Comparison of ENCODE assay signal across 1 cellular context in genomic region chr1:182839209-182840065, GRCh38.
A peak's percentile ranks its signal among the peaks of the same experiment; 100 is the strongest.
TF ChIP-seq lines count a peak whose summit lies in the region.

DHX9 (plus strand) TSS chr1:182839347; CDS start chr1:182842567, 3,220 bp downstream.

TF ChIP-seq in WTC11, 78 proteins besides CTCF, POLR2A, EP300 and RAD21 (continued from another document):
- no peak for TF ChIP-seq AR (CRISPR knock-in tag; IDR thresholded peaks at IDR 0.05)
- TF ChIP-seq SP1 (CRISPR knock-in tag; conservative IDR thresholded peaks at IDR 0.05): peak; percentile 85
- TF ChIP-seq NR1H2 (CRISPR knock-in tag; IDR thresholded peaks at IDR 0.05): no peak
- TF ChIP-seq AFF4 (CRISPR knock-in tag; IDR thresholded peaks at IDR 0.05; ENCODE audit: borderline replicate concordance): no peak
- TF ChIP-seq SMAD3 (CRISPR knock-in tag; IDR thresholded peaks at IDR 0.05; ENCODE audit: borderline replicate concordance): peak; percentile 42; the same call in 1 of the 2 replicates
- peak; percentile 86; the same call in 1 of the 2 replicates for TF ChIP-seq TP53 (CRISPR knock-in tag; IDR thresholded peaks at IDR 0.05)
- no peak; the same call in 1 of the 2 replicates for TF ChIP-seq JUN (CRISPR knock-in tag; IDR thresholded peaks at IDR 0.05)
- no peak for TF ChIP-seq ATF2 (CRISPR knock-in tag; IDR thresholded peaks at IDR 0.05; ENCODE audit: borderline replicate concordance, low read depth)
- no peak for TF ChIP-seq USF2 (CRISPR knock-in tag; IDR thresholded peaks at IDR 0.05)
- peak; percentile 83 for TF ChIP-seq FOXP4 (CRISPR knock-in tag; IDR thresholded peaks at IDR 0.05)
- no peak for TF ChIP-seq CREB1 (CRISPR knock-in tag; IDR thresholded peaks at IDR 0.05)
- TF ChIP-seq ZNF232 (CRISPR knock-in tag; IDR thresholded peaks at IDR 0.05): no peak
- no peak for TF ChIP-seq ZNF219 (CRISPR knock-in tag; IDR thresholded peaks at IDR 0.05; ENCODE audit: borderline replicate concordance)
- no peak for TF ChIP-seq ZNF263 (CRISPR knock-in tag; IDR thresholded peaks at IDR 0.05; ENCODE audit: low read depth)
- TF ChIP-seq JAZF1 (CRISPR knock-in tag; IDR thresholded peaks at IDR 0.05): no peak
- peak; percentile 84; the same call in 1 of the 2 replicates for TF ChIP-seq ZBTB43 (CRISPR knock-in tag; IDR thresholded peaks at IDR 0.05)
- TF ChIP-seq ZNF317 (CRISPR knock-in tag; IDR thresholded peaks at IDR 0.05; ENCODE audit: borderline replicate concordance, low read depth): no peak
- TF ChIP-seq MYBL2 (CRISPR knock-in tag; IDR thresholded peaks at IDR 0.05): peak; percentile 84
- TF ChIP-seq ZNF396 (CRISPR knock-in tag; IDR thresholded peaks at IDR 0.05; ENCODE audit: borderline replicate concordance): no peak
- peak; percentile 54; the same call in 1 of the 2 replicates for TF ChIP-seq FOXK1 (CRISPR knock-in tag; IDR thresholded peaks at IDR 0.05)
- TF ChIP-seq EMX1 (CRISPR knock-in tag; IDR thresholded peaks at IDR 0.05): no peak
- TF ChIP-seq CREM (CRISPR knock-in tag; IDR thresholded peaks at IDR 0.05): peak; percentile 80
- TF ChIP-seq ELF4 (CRISPR knock-in tag; IDR thresholded peaks at IDR 0.05; ENCODE audit: low read depth): no peak
- TF ChIP-seq CBFB (CRISPR knock-in tag; IDR thresholded peaks at IDR 0.05; ENCODE audit: low read depth): no peak
- 0 out of 2 replicates have a peak, but pooled peaks have one; percentile 62 for TF ChIP-seq KAT7 (CRISPR knock-in tag; IDR thresholded peaks at IDR 0.05; ENCODE audit: borderline replicate concordance)
- no peak for TF ChIP-seq TCF7 (CRISPR knock-in tag; IDR thresholded peaks at IDR 0.05; ENCODE audit: low read depth)
- TF ChIP-seq NFATC4 (CRISPR knock-in tag; IDR thresholded peaks at IDR 0.05): no peak
- no peak for TF ChIP-seq TEAD4 (CRISPR knock-in tag; IDR thresholded peaks at IDR 0.05)
- no peak for TF ChIP-seq GRHL2 (CRISPR knock-in tag; IDR thresholded peaks at IDR 0.05; ENCODE audit: insufficient replicate concordance, severe bottlenecking)
- peak; percentile 30; the same call in 1 of the 2 replicates for TF ChIP-seq ATF1 (CRISPR knock-in tag; IDR thresholded peaks at IDR 0.05)
- no peak for TF ChIP-seq NR2C2 (CRISPR knock-in tag; IDR thresholded peaks at IDR 0.05)
- 0 out of 2 replicates have a peak, but pooled peaks have one; percentile 52 for TF ChIP-seq PREB (CRISPR knock-in tag; IDR thresholded peaks at IDR 0.05; ENCODE audit: borderline replicate concordance)
- no peak for TF ChIP-seq ZNF121 (CRISPR knock-in tag; IDR thresholded peaks at IDR 0.05)
- no peak for TF ChIP-seq SOX15 (CRISPR knock-in tag; IDR thresholded peaks at IDR 0.05)
- peak; percentile 77 for TF ChIP-seq MAX (CRISPR knock-in tag; IDR thresholded peaks at IDR 0.05)
- TF ChIP-seq NFYB (CRISPR knock-in tag; conservative IDR thresholded peaks at IDR 0.05; ENCODE audit: low read depth): no peak; the same call in 1 of the 2 replicates
- TF ChIP-seq PRDM15 (CRISPR knock-in tag; IDR thresholded peaks at IDR 0.05): no peak
- no peak for TF ChIP-seq PRRX2 (CRISPR knock-in tag; IDR thresholded peaks at IDR 0.05)
